ENCODE assay signal across 8 cellular contexts in genomic region chr10:6086375-6087233, GRCh38. TPM values are rescaled to one million over a fixed set of nuclear protein-coding genes. Genes with fewer than 3 reads are reported as not detected.
A peak's percentile ranks its signal among the peaks of the same experiment; 100 is the strongest.
DNase-seq lines count a peak whose midpoint lies in the region; ATAC-seq and TF ChIP-seq lines count a peak whose summit lies in the region.

No MANE protein-coding gene starts in this region.

- peak overlapping the region; percentile 44; the same call in 1 of the 2 replicates for H3K4me2 ChIP-seq in MM.1S (ENCODE audit: low read depth, low read length)

- peak; percentile 44 for ATAC-seq in GM21717 (IDR thresholded peaks at IDR 0.05; ENCODE audit: unreplicated experiment)

- in situ Hi-C loops in Caki2 (cut with HindIII; ENCODE audit: low pct_unique_long_range_greater_than_20kb, low sequenced_read_pairs): loop anchor here (25.0 kb wide), 1 partner anchor 301 kb away; no protein-coding TSS in a partner anchor
- in situ Hi-C loops in SK-MEL-5 (cut with HindIII; ENCODE audit: low pct_unique_long_range_greater_than_20kb, low sequenced_read_pairs): loop anchor here (25.0 kb wide), 1 partner anchor 124 kb away; no protein-coding TSS in a partner anchor

- no peaks in the 10 kb centered on the region for H3F3A ChIP-seq in MM.1S (ENCODE audit: insufficient read depth, low read length)

- H3K9me2 ChIP-seq in MM.1S (replicated peaks; ENCODE audit: insufficient read depth, low read length): no peaks in the 10 kb centered on the region

- peaks cover 25% of the 10 kb centered on the region for H3K79me2 ChIP-seq in MM.1S (ENCODE audit: low read length)

- H3K27me3 ChIP-seq in MM.1S (replicated peaks; ENCODE audit: insufficient read depth, low read length) (peaks cover 30% of the 10 kb centered on the region; the same call in 1 of the 2 replicates), ovary (no peaks in the 10 kb centered on the region)

- H3K9me3 ChIP-seq in MM.1S (replicated peaks; ENCODE audit: insufficient read depth, low read length): no peaks in the 10 kb centered on the region
- no peaks in the 10 kb centered on the region for H3K9me3 ChIP-seq in ovary

- peak overlapping the region; percentile 15; the same call in 1 of the 2 replicates for H2AFZ ChIP-seq in MM.1S (ENCODE audit: low read length)

- no peaks in the 10 kb centered on the region for H3K36me3 ChIP-seq in MM.1S (replicated peaks; ENCODE audit: insufficient read depth, low read length)
- no peaks in the 10 kb centered on the region for H3K36me3 ChIP-seq in ovary

- H4K20me1 ChIP-seq in MM.1S (ENCODE audit: insufficient read depth, low read length): peaks cover 13% of the 10 kb centered on the region

- peak; percentile 93 for TF ChIP-seq CTCF in MM.1S (IDR thresholded peaks at IDR 0.05; ENCODE audit: low read length)
- TF ChIP-seq CTCF in ovary (IDR thresholded peaks at IDR 0.05): peak; percentile 49 to 62 (median 61)

- H3K9ac ChIP-seq in MM.1S (ENCODE audit: low read length): no peak overlapping the region

- H3K4me3 ChIP-seq in MM.1S (ENCODE audit: low read length) (peak overlapping the region; percentile 26; the same call in 1 of the 2 replicates), ovary (no peak overlapping the region)

- H3K27ac ChIP-seq in MM.1S (ENCODE audit: low read length): no peak overlapping the region
- no peak overlapping the region for H3K27ac ChIP-seq in ovary
- H3K27ac ChIP-seq in temporal lobe (ENCODE audit: low read depth, low read length): peak overlapping the region; percentile 85

- no peak for TF ChIP-seq POLR2A in ovary (IDR thresholded peaks at IDR 0.05)

- H3K4me1 ChIP-seq in MM.1S (ENCODE audit: low read length) (peaks cover 7% of the 10 kb centered on the region), ovary (ENCODE audit: insufficient read depth) (peaks cover 18% of the 10 kb centered on the region)

- 19 to 23% (median 20%) methylated on average over 19 of the region's 19 CpGs for whole genome bisulfite sequencing in ovary, 3 donors

- DNase-seq in Caki2 (ENCODE audit: low read depth) (peak; percentile 72), MM.1S (peak; percentile 90), SK-MEL-5 (ENCODE audit: low read depth, low spot score) (peak; percentile 92), glomerular visceral epithelial cell (ENCODE audit: extremely low spot score) (peak; percentile 73), ovary (peak; percentile 83 to 93 (median 88))
- peak; percentile 89 for DNase-seq in activated naive CD4-positive, alpha-beta T cell treated with anti-CD3 and anti-CD28 coated beads, Interleukin-2, amount 50 U/mL, for 16 hours

- TF ChIP-seq EP300 in ovary (IDR thresholded peaks at IDR 0.05): no peak

- intact Hi-C loops in ovary (cut with DNase I): no loop called here

RNA-seq across cellular contexts. Expression of gene RBM17, which starts 2.2 kb away (rescaled TPM):
- 17.9 and 21.9 TPM in 2 replicates for total RNA-seq in Caki2 (2014; rRNA removed; shearing (Covaris generic); ENCODE audit: low replicate concordance)
- 19.0 and 23.1 TPM in 2 replicates for total RNA-seq in SK-MEL-5 (2014; rRNA removed; shearing (Covaris generic))
- 35.3 and 35.6 TPM in 2 replicates for polyA plus RNA-seq in SK-MEL-5 (2015; cell fraction: cytosol; rRNA removed)
- polyA plus RNA-seq in SK-MEL-5 (2015; cell fraction: nucleus; rRNA removed): 115 and 165 TPM in 2 replicates
- total RNA-seq in ovary: 10 to 100 TPM; 56.2 to 89.7 (median 70.3) TPM
- polyA plus RNA-seq in ovary: 10 to 100 TPM; 62.1 to 94.4 TPM
- total RNA-seq in temporal lobe: 36.9 TPM

RNA-seq across cellular contexts. Expression of gene IL2RA, which starts 24.4 kb away (rescaled TPM):
- not detected in 2 replicates for total RNA-seq in Caki2 (2014; rRNA removed; shearing (Covaris generic); ENCODE audit: low replicate concordance)
- total RNA-seq in SK-MEL-5 (2014; rRNA removed; shearing (Covaris generic)): not detected in 2 replicates
- polyA plus RNA-seq in SK-MEL-5 (2015; cell fraction: cytosol; rRNA removed): not detected in 2 replicates
- polyA plus RNA-seq in SK-MEL-5 (2015; cell fraction: nucleus; rRNA removed): not detected in 2 replicates
- total RNA-seq in ovary (1 to 10 TPM in 2 of 7 donors, under 1 TPM in 3, not detected in 2; 0.13 to 1.3 (median 0.90) TPM), temporal lobe (not detected)
- 1 to 10 TPM in 1 of 2 donors, under 1 TPM in 1; 0.07 to 5.2 TPM for polyA plus RNA-seq in ovary
